19 cellular contexts compared by ENCODE assay signal in the genomic region with DNA sequence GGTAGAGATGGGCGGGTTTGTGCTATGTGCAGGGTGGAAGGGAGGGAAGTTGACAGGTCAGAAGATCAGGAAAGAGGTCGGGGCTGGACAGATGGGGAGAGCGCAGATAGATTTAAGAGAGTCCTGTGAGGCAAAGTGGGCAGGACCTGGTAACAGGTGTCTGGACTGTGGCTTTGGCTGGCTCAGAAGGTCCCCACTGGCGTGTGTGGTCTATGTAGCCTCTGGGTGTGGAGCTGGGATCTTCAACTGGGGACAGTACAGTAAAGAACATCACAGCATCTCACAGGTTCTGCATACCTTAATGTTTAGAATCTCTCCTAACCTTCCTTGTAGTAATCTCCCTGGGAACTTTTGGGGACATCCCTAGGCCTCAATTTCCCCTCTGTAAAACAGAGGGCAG. TPM values are rescaled to one million over a fixed set of nuclear protein-coding genes. Genes with fewer than 3 reads are reported as not detected.
"Had no signal": no experiment of that assay in that cellular context is flagged by ENCODE, and none has a peak within 500 bp of the region (broad histone marks: within the 10 kb centered on the region; RNA-seq: fewer than 3 reads in every experiment).

No MANE protein-coding gene starts in this region.

- H3K4me1 Mint-ChIP-seq: activated B cell treated with CpG ODN at 0.5 μM for 24 hours; activated CD4-positive, alpha-beta T cell treated with anti-CD3 and anti-CD28 coated beads, Interleukin-2, amount 10 ng/mL, durations not matched to agents 24 days and 14 days had no signal

- ATAC-seq: activated naive CD4-positive, alpha-beta T cell treated with anti-CD3 and anti-CD28 coated beads, Interleukin-2, amount 50 U/mL, for 72 hours; activated T-cell treated with anti-CD3 and anti-CD28 coated beads, Interleukin-2, amount 50 U/mL, for 72 hours; naive thymus-derived CD8-positive, alpha-beta T cell; upper lobe of right lung had no signal

- DNase-seq: activated B cell treated with CpG ODN at 0.5 μM for 24 hours; activated CD4-positive, alpha-beta T cell treated with anti-CD3 and anti-CD28 coated beads, Interleukin-2, amount 10 ng/mL, durations not matched to agents 24 days and 14 days; activated CD8-positive, alpha-beta memory T cell treated with anti-CD3 and anti-CD28 coated beads, Interleukin-2, amount 50 U/mL, for 48 hours; activated gamma-delta T cell; activated T-cell treated with anti-CD3 and anti-CD28 coated beads, Interleukin-2, amount 50 U/mL, for 72 hours; caudate nucleus; erythroblast; naive thymus-derived CD8-positive, alpha-beta T cell; retina; stimulated activated CD4-positive, alpha-beta T cell treated with anti-CD3 and anti-CD28 coated beads, Interleukin-4, amount 100 ng/mL, for 4 hours; stimulated activated CD8-positive, alpha-beta memory T cell treated with anti-CD3 and anti-CD28 coated beads, Interleukin-4, amount 100 ng/mL, for 48 hours; stomach; SW 1271; testis; upper lobe of right lung had no signal

- H3K27me3 Mint-ChIP-seq: activated B cell treated with CpG ODN at 0.5 μM for 24 hours; activated CD4-positive, alpha-beta T cell treated with anti-CD3 and anti-CD28 coated beads, Interleukin-2, amount 10 ng/mL, durations not matched to agents 24 days and 14 days; naive thymus-derived CD8-positive, alpha-beta T cell had no signal

- H3K36me3 Mint-ChIP-seq: activated naive CD4-positive, alpha-beta T cell treated with anti-CD3 and anti-CD28 coated beads, Interleukin-2, amount 50 U/mL, for 72 hours had no signal

- H3K27ac Mint-ChIP-seq: activated B cell treated with CpG ODN at 0.5 μM for 24 hours; activated CD4-positive, alpha-beta T cell treated with anti-CD3 and anti-CD28 coated beads, Interleukin-2, amount 10 ng/mL, durations not matched to agents 24 days and 14 days; activated T-cell treated with anti-CD3 and anti-CD28 coated beads, Interleukin-2, amount 50 U/mL, for 72 hours; T-helper 2 cell treated with Interferon-gamma antibody and Interleukin-4, amounts not matched to agents 5 μg/mL and 100 μg/mL, for 36 hours had no signal

- H3K9me3 Mint-ChIP-seq: activated B cell treated with CpG ODN at 0.5 μM for 24 hours; activated CD4-positive, alpha-beta T cell treated with anti-CD3 and anti-CD28 coated beads, Interleukin-2, amount 10 ng/mL, durations not matched to agents 24 days and 14 days; naive thymus-derived CD8-positive, alpha-beta T cell; T-helper 2 cell treated with Interferon-gamma antibody and Interleukin-4, amounts not matched to agents 5 μg/mL and 100 μg/mL, for 36 hours had no signal

- H3K4me3 Mint-ChIP-seq: activated B cell treated with CpG ODN at 0.5 μM for 24 hours; activated CD4-positive, alpha-beta T cell treated with anti-CD3 and anti-CD28 coated beads, Interleukin-2, amount 10 ng/mL, durations not matched to agents 24 days and 14 days; activated T-cell treated with anti-CD3 and anti-CD28 coated beads, Interleukin-2, amount 50 U/mL, for 72 hours; naive thymus-derived CD8-positive, alpha-beta T cell; T-helper 2 cell treated with Interferon-gamma antibody and Interleukin-4, amounts not matched to agents 5 μg/mL and 100 μg/mL, for 36 hours had no signal

RNA-seq across cellular contexts. Expression of gene CKM, which starts 17.7 kb away (rescaled TPM):
- total RNA-seq: activated B cell treated with CpG ODN at 0.5 μM for 24 hours; activated CD4-positive, alpha-beta T cell treated with anti-CD3 and anti-CD28 coated beads, Interleukin-2, amount 10 ng/mL, durations not matched to agents 24 days and 14 days; activated naive CD4-positive, alpha-beta T cell treated with anti-CD3 and anti-CD28 coated beads, Interleukin-2, amount 50 U/mL, for 72 hours; activated T-cell treated with anti-CD3 and anti-CD28 coated beads, Interleukin-2, amount 50 U/mL, for 72 hours; mononuclear cell; naive thymus-derived CD8-positive, alpha-beta T cell; smooth muscle cell had no signal

RNA-seq across cellular contexts. Expression of gene KLC3, which starts 35.5 kb away (rescaled TPM):
- total RNA-seq: activated B cell treated with CpG ODN at 0.5 μM for 24 hours; activated CD4-positive, alpha-beta T cell treated with anti-CD3 and anti-CD28 coated beads, Interleukin-2, amount 10 ng/mL, durations not matched to agents 24 days and 14 days; naive thymus-derived CD8-positive, alpha-beta T cell had no signal

RNA-seq across cellular contexts. Expression of gene EXOC3L2, which starts 59.8 kb away (rescaled TPM):
- total RNA-seq: activated B cell treated with CpG ODN at 0.5 μM for 24 hours; activated CD4-positive, alpha-beta T cell treated with anti-CD3 and anti-CD28 coated beads, Interleukin-2, amount 10 ng/mL, durations not matched to agents 24 days and 14 days; activated naive CD4-positive, alpha-beta T cell treated with anti-CD3 and anti-CD28 coated beads, Interleukin-2, amount 50 U/mL, for 72 hours; activated T-cell treated with anti-CD3 and anti-CD28 coated beads, Interleukin-2, amount 50 U/mL, for 72 hours; naive thymus-derived CD8-positive, alpha-beta T cell had no signal
